Comparison of ENCODE assay signal across 30 cellular contexts in the genomic region with DNA sequence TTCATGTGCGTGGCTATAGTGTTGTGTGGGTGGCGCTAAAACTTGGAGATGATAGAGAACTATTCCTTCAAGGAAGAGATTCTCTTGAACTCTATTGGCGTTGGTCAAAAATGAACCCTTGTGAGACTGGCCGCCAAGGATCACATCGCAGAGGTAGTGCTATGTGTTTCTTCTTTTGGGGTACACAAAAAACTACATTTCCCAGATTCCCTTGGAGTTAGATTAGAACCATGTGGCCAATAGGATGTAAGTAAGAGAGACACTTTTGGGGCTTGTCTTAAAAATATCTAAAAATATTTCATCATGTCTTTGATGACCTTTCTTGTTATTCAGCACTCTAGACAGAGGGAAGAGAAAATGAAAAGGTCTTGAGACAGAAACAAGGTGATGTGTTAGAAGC. TPM values are rescaled to one million over a fixed set of nuclear protein-coding genes. Genes with fewer than 3 reads are reported as not detected.
"Had no signal": no experiment of that assay in that cellular context is flagged by ENCODE, and none has a peak within 500 bp of the region (broad histone marks: within the 10 kb centered on the region; RNA-seq: fewer than 3 reads in every experiment).

No MANE protein-coding gene starts in this region.

- H3K9me3 ChIP-seq: stomach, suprapubic skin, testis, thoracic aorta, thyroid gland, tibial artery, tibial nerve, transverse colon, upper lobe of left lung, upper lobe of right lung, uterus, vagina had no signal

- ATAC-seq: stimulated activated effector memory CD8-positive, alpha-beta T cell treated with anti-CD3 and anti-CD28 coated beads, Interleukin-12 subunit alpha, Interleukin-12 subunit beta, amount 100 ng/mL, for 72 hours; stimulated activated memory B cell treated with anti-CD40 and anti-IgM and Interleukin-4, amounts not matched to agents 10 μg/mL and 1 μg/mL and 100 μg/mL, for 72 hours; stimulated activated naive B cell treated with anti-CD40 and anti-IgM and Interleukin-4, amounts not matched to agents 10 μg/mL and 1 μg/mL and 100 μg/mL, for 72 hours; stimulated activated naive CD8-positive, alpha-beta T cell treated with anti-CD3 and anti-CD28 coated beads, Interleukin-15, amount 100 ng/mL, for 72 hours; stimulated activated naive CD8-positive, alpha-beta T cell treated with anti-CD3 and anti-CD28 coated beads, Interleukin-15, Interleukin-2, amounts not matched to agents 100 U/mL and 50 U/mL, for 24 hours; upper lobe of right lung had no signal

- H3K4me3 Mint-ChIP-seq: stimulated activated effector memory CD8-positive, alpha-beta T cell treated with anti-CD3 and anti-CD28 coated beads, Interleukin-12 subunit alpha, Interleukin-12 subunit beta, amount 100 ng/mL, for 72 hours; stimulated activated memory B cell treated with anti-CD40 and anti-IgM and Interleukin-4, amounts not matched to agents 10 μg/mL and 1 μg/mL and 100 μg/mL, for 72 hours; stimulated activated naive B cell treated with anti-CD40 and anti-IgM and Interleukin-4, amounts not matched to agents 10 μg/mL and 1 μg/mL and 100 μg/mL, for 72 hours; stimulated activated naive CD8-positive, alpha-beta T cell treated with anti-CD3 and anti-CD28 coated beads, Interleukin-15, amount 100 ng/mL, for 72 hours; stimulated activated naive CD8-positive, alpha-beta T cell treated with anti-CD3 and anti-CD28 coated beads, Interleukin-15, Interleukin-2, amounts not matched to agents 100 ng/mL and 50 ng/mL, for 24 hours; type B pancreatic cell had no signal

- DNase-seq: stimulated activated CD4-positive, alpha-beta T cell treated with anti-CD3 and anti-CD28 coated beads, Interleukin-2, amount 100 ng/mL, for 48 hours; stimulated activated CD4-positive, alpha-beta T cell treated with anti-CD3 and anti-CD28 coated beads, Interleukin-4, amount 100 ng/mL, for 1 hour; stimulated activated CD4-positive, alpha-beta T cell treated with anti-CD3 and anti-CD28 coated beads, Interleukin-4, amount 100 ng/mL, for 24 hours; stimulated activated CD4-positive, alpha-beta T cell treated with anti-CD3 and anti-CD28 coated beads, Interleukin-4, amount 100 ng/mL, for 4 hours; stimulated activated CD8-positive, alpha-beta memory T cell treated with anti-CD3 and anti-CD28 coated beads, Interleukin-4, amount 100 ng/mL, for 48 hours; stimulated activated naive B cell treated with anti-CD40 and anti-IgM and Interleukin-4, amounts not matched to agents 10 μg/mL and 1 μg/mL and 100 μg/mL, for 72 hours; stimulated activated naive CD4-positive, alpha-beta T cell; stimulated activated naive CD4-positive, alpha-beta T cell treated with Interleukin-2 at 50 U/mL for 16 hours; stimulated activated naive CD8-positive, alpha-beta T cell treated with anti-CD3 and anti-CD28 coated beads, Interleukin-15, amount 100 ng/mL, for 72 hours; stimulated activated naive CD8-positive, alpha-beta T cell treated with anti-CD3 and anti-CD28 coated beads, Interleukin-15, Interleukin-2, amounts not matched to agents 100 U/mL and 50 U/mL, for 24 hours; stomach; substantia nigra; testis; thyroid gland; tibial artery; transverse colon; trophoblast cell; upper lobe of left lung; upper lobe of right lung; uterus had no signal

- H3K36me3 Mint-ChIP-seq: stimulated activated effector memory CD8-positive, alpha-beta T cell treated with anti-CD3 and anti-CD28 coated beads, Interleukin-12 subunit alpha, Interleukin-12 subunit beta, amount 100 ng/mL, for 72 hours; stimulated activated memory B cell treated with anti-CD40 and anti-IgM and Interleukin-4, amounts not matched to agents 10 μg/mL and 1 μg/mL and 100 μg/mL, for 72 hours; stimulated activated naive B cell treated with anti-CD40 and anti-IgM and Interleukin-4, amounts not matched to agents 10 μg/mL and 1 μg/mL and 100 μg/mL, for 72 hours; type B pancreatic cell had no signal

- FAIRE-seq: urothelium cell line had no signal

- H3K27ac Mint-ChIP-seq: stimulated activated effector memory CD8-positive, alpha-beta T cell treated with anti-CD3 and anti-CD28 coated beads, Interleukin-12 subunit alpha, Interleukin-12 subunit beta, amount 100 ng/mL, for 72 hours; stimulated activated memory B cell treated with anti-CD40 and anti-IgM and Interleukin-4, amounts not matched to agents 10 μg/mL and 1 μg/mL and 100 μg/mL, for 72 hours; stimulated activated naive B cell treated with anti-CD40 and anti-IgM and Interleukin-4, amounts not matched to agents 10 μg/mL and 1 μg/mL and 100 μg/mL, for 72 hours; stimulated activated naive CD8-positive, alpha-beta T cell treated with anti-CD3 and anti-CD28 coated beads, Interleukin-15, amount 100 ng/mL, for 72 hours; stimulated activated naive CD8-positive, alpha-beta T cell treated with anti-CD3 and anti-CD28 coated beads, Interleukin-15, Interleukin-2, amounts not matched to agents 100 ng/mL and 50 ng/mL, for 24 hours; type B pancreatic cell had no signal

- H3K4me3 ChIP-seq: stomach, suprapubic skin, testis, thoracic aorta, thyroid gland, tibial artery, tibial nerve, transverse colon, upper lobe of left lung, upper lobe of right lung, uterus, vagina had no signal

- H3K27ac ChIP-seq: stomach, suprapubic skin, testis, thoracic aorta, thyroid gland, tibial artery, tibial nerve, transverse colon, upper lobe of left lung, upper lobe of right lung, uterus, vagina had no signal

- H3K27me3 ChIP-seq: suprapubic skin, testis, thyroid gland, tibial nerve, upper lobe of left lung, vagina had no signal

- H3K9me3 Mint-ChIP-seq: stimulated activated effector memory CD8-positive, alpha-beta T cell treated with anti-CD3 and anti-CD28 coated beads, Interleukin-12 subunit alpha, Interleukin-12 subunit beta, amount 100 ng/mL, for 72 hours; stimulated activated naive B cell treated with anti-CD40 and anti-IgM and Interleukin-4, amounts not matched to agents 10 μg/mL and 1 μg/mL and 100 μg/mL, for 72 hours; stimulated activated naive CD8-positive, alpha-beta T cell treated with anti-CD3 and anti-CD28 coated beads, Interleukin-15, amount 100 ng/mL, for 72 hours; stimulated activated naive CD8-positive, alpha-beta T cell treated with anti-CD3 and anti-CD28 coated beads, Interleukin-15, Interleukin-2, amounts not matched to agents 100 ng/mL and 50 ng/mL, for 24 hours; type B pancreatic cell had no signal

- H3K4me1 ChIP-seq: stomach, thyroid gland, tibial artery, tibial nerve, transverse colon, upper lobe of left lung, upper lobe of right lung, uterus, vagina had no signal

- H3K36me3 ChIP-seq: stomach, suprapubic skin, thoracic aorta, thyroid gland, tibial artery, tibial nerve, transverse colon, upper lobe of left lung, upper lobe of right lung, uterus, vagina had no signal

RNA-seq across cellular contexts. Expression of a gene that starts 25.4 kb away (rescaled TPM):
- total RNA-seq: stomach, subcutaneous adipose tissue, thoracic aorta, transverse colon, upper lobe of right lung, vagina had no signal
